In genomic region chr6:24908555-24908954, GRCh38 we compare ENCODE assay signal across 9 cellular contexts. TPM values are rescaled to one million over a fixed set of nuclear protein-coding genes. Genes with fewer than 3 reads are reported as not detected.
DNase-seq lines count a peak whose midpoint lies in the region; ATAC-seq and TF ChIP-seq lines count a peak whose summit lies in the region.
"Had no signal": no experiment of that assay in that cellular context is flagged by ENCODE, and none has a peak within 500 bp of the region (broad histone marks: within the 10 kb centered on the region; RNA-seq: fewer than 3 reads in every experiment).

No MANE protein-coding gene starts in this region.

- CTCF ChIA-PET in CD4-positive, alpha-beta memory T cell (lab: Charles Lee; ENCODE audit: partially characterized antibody) = interaction anchor here (1.1 to 13.2 kb wide), 10 partner anchors 12 to 119 kb away, joined by 3 to 245 read pairs (median 10); partner anchors contain the start of gene RIPOR2

- H3K36me3 ChIP-seq in CD4-positive, alpha-beta memory T cell (ENCODE audit: insufficient read depth, low read length) = peaks cover 43% of the 10 kb centered on the region

- H3K9me3 Mint-ChIP-seq in CD4-positive, alpha-beta memory T cell = peaks cover 0 to 7% (median 0%) of the 10 kb centered on the region in 8 donors
- H3K9me3 Mint-ChIP-seq in IgD-negative memory B cell (no peaks in the 10 kb centered on the region), osteocyte (ENCODE audit: unreplicated experiment) (no peaks in the 10 kb centered on the region)

- ATAC-seq in HG02763 (IDR thresholded peaks at IDR 0.05; ENCODE audit: unreplicated experiment) (no peak), HG02678 (IDR thresholded peaks at IDR 0.05; ENCODE audit: unreplicated experiment) (no peak)

- DNase-seq in CD4-positive, alpha-beta memory T cell = no peak
- no peak for DNase-seq in caudate nucleus (lab: John Stamatoyannopoulos, UW)
- no peak for DNase-seq in osteocyte (ENCODE audit: extremely low spot score, unreplicated experiment)
- no peak for DNase-seq in SKM-1 treated with dmso at 0.1 percent for 144 hours (lab: John Stamatoyannopoulos, UW; ENCODE audit: unreplicated experiment)
- DNase-seq in NCI-H2107 treated with DMSO at 0.1 percent for 48 hours (lab: John Stamatoyannopoulos, UW; ENCODE audit: unreplicated experiment) = no peak

- peak overlapping the region in 1 of 2 donors; percentile 22 for H3K4me3 ChIP-seq in CD4-positive, alpha-beta memory T cell (ENCODE audit: low read length in 2 of 2)

- H3K4me1 ChIP-seq in CD4-positive, alpha-beta memory T cell (ENCODE audit: insufficient read depth, low read length) = peaks cover 94% of the 10 kb centered on the region

- H3K27ac Mint-ChIP-seq in CD4-positive, alpha-beta memory T cell = peak overlapping the region; percentile 87 to 99 (median 96)
- H3K27ac Mint-ChIP-seq in IgD-negative memory B cell (peak overlapping the region; percentile 87 to 97 (median 96)), osteocyte (ENCODE audit: unreplicated experiment) (peak overlapping the region; percentile 80)

- no peaks in the 10 kb centered on the region for H3K9me3 ChIP-seq in CD4-positive, alpha-beta memory T cell (ENCODE audit: control insufficient read depth in 1 of 2, low read length in 2 of 2)

- peaks cover 74 to 95% of the 10 kb centered on the region in 2 donors for H3K36me3 Mint-ChIP-seq in CD4-positive, alpha-beta memory T cell
- H3K36me3 Mint-ChIP-seq in IgD-negative memory B cell (peaks cover 32% of the 10 kb centered on the region), osteocyte (ENCODE audit: unreplicated experiment) (no peaks in the 10 kb centered on the region)

- no peaks in the 10 kb centered on the region for H3K27me3 Mint-ChIP-seq in CD4-positive, alpha-beta memory T cell
- peaks cover 1% of the 10 kb centered on the region for H3K27me3 Mint-ChIP-seq in IgD-negative memory B cell
- no peaks in the 10 kb centered on the region for H3K27me3 Mint-ChIP-seq in osteocyte (ENCODE audit: unreplicated experiment)

- H3K27me3 ChIP-seq in CD4-positive, alpha-beta memory T cell (ENCODE audit: insufficient read depth, low read length) = no peaks in the 10 kb centered on the region

- peak overlapping the region; percentile 70 for H3K27ac ChIP-seq in CD4-positive, alpha-beta memory T cell (ENCODE audit: low read depth, low read length)
- H3K27ac ChIP-seq in caudate nucleus (ENCODE audit: low read depth, low read length) = peak overlapping the region; percentile 91

- intact Hi-C loops in CD4-positive, alpha-beta memory T cell (cut with micrococcal nuclease) = loop anchor here (1.0 kb wide), 1 partner anchor 9 kb away; no protein-coding TSS in a partner anchor

- POLR2A ChIA-PET in CD4-positive, alpha-beta memory T cell (lab: Charles Lee; ENCODE audit: partially characterized antibody) = interaction anchor here (0.6 to 26.9 kb wide), 12 partner anchors 8 to 100 kb away, joined by 3 to 734 read pairs (median 8); partner anchors contain the start of gene RIPOR2

- H3K4me3 Mint-ChIP-seq in CD4-positive, alpha-beta memory T cell = peak overlapping the region; percentile 87 to 98 (median 91)
- peak overlapping the region; percentile 83 to 91 (median 88) for H3K4me3 Mint-ChIP-seq in IgD-negative memory B cell
- peak overlapping the region; percentile 92 for H3K4me3 Mint-ChIP-seq in osteocyte (ENCODE audit: unreplicated experiment)

- peaks cover 83 to 99% (median 92%) of the 10 kb centered on the region in 4 donors for H3K4me1 Mint-ChIP-seq in CD4-positive, alpha-beta memory T cell
- H3K4me1 Mint-ChIP-seq in IgD-negative memory B cell (peaks cover 75 to 89% (median 75%) of the 10 kb centered on the region in 3 donors), osteocyte (ENCODE audit: unreplicated experiment) (peaks cover 46% of the 10 kb centered on the region)

- no peak for TF ChIP-seq CTCF in osteocyte (IDR thresholded peaks at IDR 0.05)

RNA-seq across cellular contexts. Expression of gene RIPOR2, which starts 27.2 kb away (rescaled TPM):
- total RNA-seq in CD4-positive, alpha-beta memory T cell = 100 to 1,000 TPM; 420 to 432 TPM
- polyA plus RNA-seq in CD4-positive, alpha-beta memory T cell = 100 to 1,000 TPM; 431 to 458 TPM
- 561 TPM for polyA plus RNA-seq in IgD-negative memory B cell
- total RNA-seq in osteocyte = 4.8 and 6.3 TPM in 2 replicates
- total RNA-seq: G401 had no signal

Comparison
In these comparisons a context has a peak if more than half of its experiments do, and no peak if none do; other contexts are left out.
1. RNA of gene RIPOR2, which starts 27.2 kb away (total RNA-seq): 420 to 432 TPM in CD4-positive, alpha-beta memory T cell; 4.8 to 6.3 TPM in osteocyte; every median in the first group is over 10 times any median in the second.
2. Peak in every context shown above with its lines, with median percentiles within 50 percentile points of each other: H3K27ac Mint-ChIP-seq and H3K4me3 Mint-ChIP-seq.